12 cellular contexts compared by ENCODE assay signal in the genomic region with DNA sequence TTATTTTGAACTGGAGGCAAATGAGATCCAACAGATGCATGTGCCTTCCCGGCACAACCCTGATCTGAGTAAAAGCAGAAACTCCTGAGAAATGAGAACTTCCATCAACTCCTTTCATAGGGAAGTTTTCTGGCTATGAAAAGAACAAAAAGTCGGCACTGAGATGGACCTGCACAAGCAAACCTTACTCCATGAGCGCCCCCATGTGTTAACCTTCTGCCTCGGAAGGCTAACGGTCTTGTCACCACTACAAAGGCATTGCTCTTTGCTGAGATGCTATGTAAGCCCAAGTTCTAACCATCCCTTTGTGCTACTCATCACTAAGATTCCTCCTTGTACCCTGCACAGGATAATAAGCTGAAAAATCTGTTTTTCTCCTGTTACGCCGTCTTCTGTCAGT. TPM values are rescaled to one million over a fixed set of nuclear protein-coding genes. Genes with fewer than 3 reads are reported as not detected.
A peak's percentile ranks its signal among the peaks of the same experiment; 100 is the strongest.
DNase-seq lines count a peak whose midpoint lies in the region; ATAC-seq, FAIRE-seq and TF ChIP-seq lines count a peak whose summit lies in the region.
"Had no signal": no experiment of that assay in that cellular context is flagged by ENCODE, and none has a peak within 500 bp of the region (broad histone marks: within the 10 kb centered on the region; RNA-seq: fewer than 3 reads in every experiment).

No MANE protein-coding gene starts in this region.

- no peaks in the 10 kb centered on the region for H3K36me3 Mint-ChIP-seq in chondrocyte (ENCODE audit: low read depth)
- H3K36me3 Mint-ChIP-seq in stimulated activated effector memory CD8-positive, alpha-beta T cell treated with anti-CD3 and anti-CD28 coated beads, Interleukin-12 subunit alpha, Interleukin-12 subunit beta, amount 100 ng/mL, for 72 hours, result no peaks in the 10 kb centered on the region
- H3K36me3 Mint-ChIP-seq: activated naive CD4-positive, alpha-beta T cell treated with anti-CD3 and anti-CD28 coated beads, Interleukin-2, amount 10 ng/mL, durations not matched to agents 7 days and 5 days had no signal

- TF ChIP-seq EP300 in A549 (IDR thresholded peaks at IDR 0.05), result no peak

- H3K27ac Mint-ChIP-seq in chondrocyte (ENCODE audit: unreplicated experiment), result no peak overlapping the region
- no peak overlapping the region for H3K27ac Mint-ChIP-seq in stimulated activated effector memory CD8-positive, alpha-beta T cell treated with anti-CD3 and anti-CD28 coated beads, Interleukin-12 subunit alpha, Interleukin-12 subunit beta, amount 100 ng/mL, for 72 hours
- H3K27ac Mint-ChIP-seq: activated naive CD4-positive, alpha-beta T cell treated with anti-CD3 and anti-CD28 coated beads, Interleukin-2, amount 10 ng/mL, durations not matched to agents 7 days and 5 days had no signal

- TF ChIP-seq RAD21 in A549 (conservative IDR thresholded peaks at IDR 0.05 in 1 of 2, IDR thresholded peaks at IDR 0.05 in 1 of 2), result peak; percentile 53 to 67

- H3K27ac ChIP-seq in A549, result no peak overlapping the region
- H3K27ac ChIP-seq: Peyer's patch had no signal

- TF ChIP-seq CTCF in A549 (IDR thresholded peaks at IDR 0.05) (peak; percentile 36), GM10266 (IDR thresholded peaks at IDR 0.05; ENCODE audit: control insufficient read depth, insufficient read depth, low read depth, missing control alignments) (no peak), chondrocyte (IDR thresholded peaks at IDR 0.05) (peak; percentile 52)

- H3K9me3 ChIP-seq in A549, result no peaks in the 10 kb centered on the region
- H3K9me3 ChIP-seq: Peyer's patch had no signal

- H3K4me1 Mint-ChIP-seq in chondrocyte (ENCODE audit: low read depth), result no peaks in the 10 kb centered on the region
- H3K4me1 Mint-ChIP-seq in stimulated activated effector memory CD8-positive, alpha-beta T cell treated with anti-CD3 and anti-CD28 coated beads, Interleukin-12 subunit alpha, Interleukin-12 subunit beta, amount 100 ng/mL, for 72 hours, result no peaks in the 10 kb centered on the region
- H3K4me1 Mint-ChIP-seq: activated naive CD4-positive, alpha-beta T cell treated with anti-CD3 and anti-CD28 coated beads, Interleukin-2, amount 10 ng/mL, durations not matched to agents 7 days and 5 days had no signal

- H3K9me3 Mint-ChIP-seq in chondrocyte (ENCODE audit: low read depth), result no peaks in the 10 kb centered on the region
- no peaks in the 10 kb centered on the region for H3K9me3 Mint-ChIP-seq in stimulated activated effector memory CD8-positive, alpha-beta T cell treated with anti-CD3 and anti-CD28 coated beads, Interleukin-12 subunit alpha, Interleukin-12 subunit beta, amount 100 ng/mL, for 72 hours
- H3K9me3 Mint-ChIP-seq: activated naive CD4-positive, alpha-beta T cell treated with anti-CD3 and anti-CD28 coated beads, Interleukin-2, amount 10 ng/mL, durations not matched to agents 7 days and 5 days had no signal

- POLR2A ChIA-PET in A549 (lab: Yijun Ruan, JAX), result no interaction called here

- no peaks in the 10 kb centered on the region for H3K4me1 ChIP-seq in A549
- H3K4me1 ChIP-seq: Peyer's patch had no signal

- no peak overlapping the region for H3K4me2 ChIP-seq in A549

- no peak overlapping the region for H3K4me3 ChIP-seq in A549
- H3K4me3 ChIP-seq: Peyer's patch had no signal

- H3K4me3 Mint-ChIP-seq in chondrocyte (ENCODE audit: unreplicated experiment), result no peak overlapping the region
- no peak overlapping the region for H3K4me3 Mint-ChIP-seq in stimulated activated effector memory CD8-positive, alpha-beta T cell treated with anti-CD3 and anti-CD28 coated beads, Interleukin-12 subunit alpha, Interleukin-12 subunit beta, amount 100 ng/mL, for 72 hours
- H3K4me3 Mint-ChIP-seq: activated naive CD4-positive, alpha-beta T cell treated with anti-CD3 and anti-CD28 coated beads, Interleukin-2, amount 10 ng/mL, durations not matched to agents 7 days and 5 days had no signal

- intact Hi-C loops in left ventricle myocardium superior (cut with micrococcal nuclease), result no loop called here

- FAIRE-seq in A549 (lab: Jason Lieb, UNC), result no peak
- FAIRE-seq in frontal cortex (lab: Jason Lieb, UNC), result no peak

- H3K27me3 Mint-ChIP-seq in chondrocyte (ENCODE audit: low read depth), result peaks cover 22% of the 10 kb centered on the region

- ATAC-seq in A549 (peak; percentile 64 to 87; a peak in 4 of 6 replicates), left ventricle myocardium superior (no peak)
- ATAC-seq in stimulated activated effector memory CD8-positive, alpha-beta T cell treated with anti-CD3 and anti-CD28 coated beads, Interleukin-12 subunit alpha, Interleukin-12 subunit beta, amount 100 ng/mL, for 72 hours, result no peak

- DNase-seq in A549 (ENCODE audit: low read depth in 1 of 2, low spot score in 1 of 2) (peak in 1 of 2 experiments; percentile 60), GM10266 (ENCODE audit: extremely low spot score) (peak; percentile 5), NCI-H524 treated with DMSO at 0.1 percent for 48 hours (lab: John Stamatoyannopoulos, UW) (peak; percentile 12), chondrocyte (ENCODE audit: low spot score) (no peak), frontal cortex (ENCODE audit: low spot score in 2 of 2) (no peak), left ventricle myocardium superior (no peak)
- no peak for DNase-seq in activated CD4-positive, CD25-positive, alpha-beta regulatory T cell (lab: John Stamatoyannopoulos, UW)
- DNase-seq in stimulated activated effector memory CD8-positive, alpha-beta T cell treated with anti-CD3 and anti-CD28 coated beads, Interleukin-12 subunit alpha, Interleukin-12 subunit beta, amount 100 ng/mL, for 72 hours (ENCODE audit: low spot score in 2 of 2), result no peak
- DNase-seq: activated naive CD4-positive, alpha-beta T cell treated with anti-CD3 and anti-CD28 coated beads, Interleukin-2, amount 10 ng/mL, durations not matched to agents 7 days and 5 days; Peyer's patch had no signal

- TF ChIP-seq POLR2A in A549 (IDR thresholded peaks at IDR 0.05; ENCODE audit: low read length), result no peak

- CTCF ChIA-PET in A549 (lab: Yijun Ruan, JAX), result interaction anchor here (1.1 to 1.7 kb wide), 4 partner anchors 12 to 18 kb away, joined by 4 to 5 read pairs (median 4); no protein-coding TSS in a partner anchor

- 29% methylated on average over 7 of the region's 7 CpGs for WGBS in A549 (ENCODE audit: missing lambda C conversion rate)

TF ChIP-seq in A549, 52 proteins besides CTCF, POLR2A, EP300 and RAD21:
- no peak for TF ChIP-seq MAZ (IDR thresholded peaks at IDR 0.05; ENCODE audit: borderline replicate concordance, low read depth, low read length)
- no peak for TF ChIP-seq HEYL (CRISPR knock-in tag; IDR thresholded peaks at IDR 0.05)
- no peak for TF ChIP-seq TP53 (CRISPR knock-in tag; IDR thresholded peaks at IDR 0.05)
- no peak for TF ChIP-seq RARB (CRISPR knock-in tag; IDR thresholded peaks at IDR 0.05)
- TF ChIP-seq ATOH8 (CRISPR knock-in tag; IDR thresholded peaks at IDR 0.05; ENCODE audit: low read depth), result no peak
- no peak for TF ChIP-seq CBX8 (IDR thresholded peaks at IDR 0.05)
- no peak for TF ChIP-seq MYC (IDR thresholded peaks at IDR 0.05; ENCODE audit: borderline replicate concordance, low read length)
TF ChIP-seq in A549: peak in this region for 0.

RNA-seq across cellular contexts. Expression of gene SULT1C3, which starts 57.3 kb away (rescaled TPM):
- polyA plus RNA-seq in A549 (2011; rRNA removed), result not detected in 2 replicates
- polyA plus RNA-seq in A549 (2012; cell fraction: cytosol; rRNA removed), result not detected in 2 replicates
- polyA plus RNA-seq in A549 (2012; cell fraction: nucleus; rRNA removed), result not detected in 2 replicates
- not detected in 3 replicates for polyA plus RNA-seq in A549 (2017; fragmentation: RNase III; extraction: RNeasy Plus Mini Kit Qiagen cat#74134 plus additional on column Dnase treatment)
- not detected in 2 replicates for polyA minus RNA-seq in A549 (2011; rRNA and poly(A)+ RNA removed)
- total RNA-seq in chondrocyte, result not detected in 3 replicates
- total RNA-seq in frontal cortex, result not detected
- total RNA-seq in left ventricle myocardium superior, result not detected
- total RNA-seq: glomerular endothelial cell, renal cortical epithelial cell had no signal

Comparison
In these comparisons a context has a peak if more than half of its experiments do, and no peak if none do; other contexts are left out.
1. ATAC-seq: peak in A549 (2 of 2); none in stimulated activated effector memory CD8-positive, alpha-beta T cell treated with anti-CD3 and anti-CD28 coated beads, Interleukin-12 subunit alpha, Interleukin-12 subunit beta, amount 100 ng/mL, for 72 hours (single experiment) and left ventricle myocardium superior (single experiment).
2. DNase-seq: peak in GM10266 (single experiment) and NCI-H524 treated with DMSO at 0.1 percent for 48 hours (single experiment); none in chondrocyte (single experiment), activated CD4-positive, CD25-positive, alpha-beta regulatory T cell (0 of 4), stimulated activated effector memory CD8-positive, alpha-beta T cell treated with anti-CD3 and anti-CD28 coated beads, Interleukin-12 subunit alpha, Interleukin-12 subunit beta, amount 100 ng/mL, for 72 hours (0 of 2), frontal cortex (0 of 2) and left ventricle myocardium superior (single experiment).